Comparison of ENCODE assay signal across 14 cellular contexts in genomic region chr1:39182804-39183203, GRCh38. TPM values are rescaled to one million over a fixed set of nuclear protein-coding genes. Genes with fewer than 3 reads are reported as not detected.
DNase-seq lines count a peak whose midpoint lies in the region; ATAC-seq and TF ChIP-seq lines count a peak whose summit lies in the region.
"Had no signal": no experiment of that assay in that cellular context is flagged by ENCODE, and none has a peak within 500 bp of the region (broad histone marks: within the 10 kb centered on the region; RNA-seq: fewer than 3 reads in every experiment).

No MANE protein-coding gene starts in this region.

- H4K5ac ChIP-seq in mesendoderm (ENCODE audit: low read length): no peak overlapping the region

- ATAC-seq in CD4-positive, CD25-positive, alpha-beta regulatory T cell (ENCODE audit: low read depth in 2 of 2): no peak
- no peak for ATAC-seq in GM18511 (IDR thresholded peaks at IDR 0.05; ENCODE audit: unreplicated experiment)

- DNase-seq in CD4-positive, CD25-positive, alpha-beta regulatory T cell: no peak
- peak; percentile 49 for DNase-seq in NCI-H82 (lab: John Stamatoyannopoulos, UW)
- DNase-seq in breast epithelium (ENCODE audit: low spot score in 2 of 2): no peak
- DNase-seq in mesendoderm: no peak
- DNase-seq in AG08396 (ENCODE audit: low spot score): no peak
- no peak for DNase-seq in stimulated activated CD4-positive, alpha-beta T cell treated with anti-CD3 and anti-CD28 coated beads, Interleukin-15, amount 100 ng/mL, for 24 hours
- DNase-seq: DMS79, NCI-H1930, NCI-H526, T-helper 2 cell had no signal

- no peak overlapping the region for H4K8ac ChIP-seq in mesendoderm (ENCODE audit: low read depth, low read length)

- TF ChIP-seq CTCF in breast epithelium (IDR thresholded peaks at IDR 0.05) (no peak), nephron (IDR thresholded peaks at IDR 0.05; ENCODE audit: unreplicated experiment in 3 of 3) (no peak)

- no peak overlapping the region for H3K56ac ChIP-seq in mesendoderm (ENCODE audit: low read length)

- intact Hi-C loops in breast epithelium (cut with DNase I; ENCODE audit: low total_unique reads): no loop called here

- H3K4ac ChIP-seq in mesendoderm (ENCODE audit: low read depth, low read length): no peak overlapping the region

- no peak overlapping the region for H2AK5ac ChIP-seq in mesendoderm (ENCODE audit: low read length)

- WGBS in mesendoderm (ENCODE audit: extremely low coverage, insufficient coverage, low lambda C conversion rate): no CpG with 5 or more reads among the region's 2 CpGs

- H3K36me3 Mint-ChIP-seq in CD4-positive, CD25-positive, alpha-beta regulatory T cell: no peaks in the 10 kb centered on the region
- peaks cover 11% of the 10 kb centered on the region for H3K36me3 Mint-ChIP-seq in nephron (ENCODE audit: low read depth)

- peak overlapping the region; percentile 52 to 95 (median 91) for H3K27ac Mint-ChIP-seq in CD4-positive, CD25-positive, alpha-beta regulatory T cell
- H3K27ac Mint-ChIP-seq in nephron: peak overlapping the region; percentile 36 to 57 (median 56)
- H3K27ac Mint-ChIP-seq: dendritic cell treated with granulocyte-macrophage colony-stimulating factor and Interleukin-4, amounts not matched to agents 40 ng/mL and 50 ng/mL, for 4 days had no signal

- peaks cover 27% of the 10 kb centered on the region for H3K4me1 ChIP-seq in CD4-positive, CD25-positive, alpha-beta regulatory T cell (ENCODE audit: control insufficient read depth, insufficient read depth, low read length, poor library complexity, severe bottlenecking)
- H3K4me1 ChIP-seq in breast epithelium: peaks cover 0 to 24% of the 10 kb centered on the region in 2 donors
- peaks cover 6% of the 10 kb centered on the region for H3K4me1 ChIP-seq in mesendoderm (ENCODE audit: control insufficient read depth, low read depth, low read length)

- no peak overlapping the region for H2BK120ac ChIP-seq in mesendoderm (ENCODE audit: low read depth, low read length)

- no peaks in the 10 kb centered on the region for H3K27me3 ChIP-seq in CD4-positive, CD25-positive, alpha-beta regulatory T cell (ENCODE audit: control insufficient read depth, insufficient read depth, low read length)
- H3K27me3 ChIP-seq in breast epithelium (no peaks in the 10 kb centered on the region), mesendoderm (ENCODE audit: insufficient read depth, low read length, poor library complexity) (no peaks in the 10 kb centered on the region)

- no peaks in the 10 kb centered on the region for H3K27me3 Mint-ChIP-seq in CD4-positive, CD25-positive, alpha-beta regulatory T cell
- no peaks in the 10 kb centered on the region for H3K27me3 Mint-ChIP-seq in nephron (ENCODE audit: low read depth)
- H3K27me3 Mint-ChIP-seq: B cell; dendritic cell treated with granulocyte-macrophage colony-stimulating factor and Interleukin-4, amounts not matched to agents 40 ng/mL and 50 ng/mL, for 4 days had no signal

- no peak overlapping the region for H3K23ac ChIP-seq in mesendoderm (ENCODE audit: low read length)

- H3K18ac ChIP-seq in mesendoderm (ENCODE audit: low read length): no peak overlapping the region

- no peak overlapping the region for H2BK5ac ChIP-seq in mesendoderm (ENCODE audit: low read length)

- H3K4me1 Mint-ChIP-seq in CD4-positive, CD25-positive, alpha-beta regulatory T cell: peaks cover 11 to 42% (median 30%) of the 10 kb centered on the region in 4 donors
- peaks cover 61% of the 10 kb centered on the region for H3K4me1 Mint-ChIP-seq in nephron

- no peaks in the 10 kb centered on the region for H3K9me3 Mint-ChIP-seq in CD4-positive, CD25-positive, alpha-beta regulatory T cell
- H3K9me3 Mint-ChIP-seq in nephron: peaks cover 4% of the 10 kb centered on the region
- H3K9me3 Mint-ChIP-seq: dendritic cell treated with granulocyte-macrophage colony-stimulating factor and Interleukin-4, amounts not matched to agents 40 ng/mL and 50 ng/mL, for 4 days had no signal

- H3K27ac ChIP-seq in CD4-positive, CD25-positive, alpha-beta regulatory T cell (ENCODE audit: insufficient read depth, low read length, poor library complexity, severe bottlenecking): peak overlapping the region; percentile 86
- H3K27ac ChIP-seq in breast epithelium (peak overlapping the region; percentile 82 to 93), mesendoderm (ENCODE audit: low read depth, low read length) (no peak overlapping the region)

- no peak overlapping the region for H3K4me3 ChIP-seq in CD4-positive, CD25-positive, alpha-beta regulatory T cell (ENCODE audit: low read depth, low read length)
- H3K4me3 ChIP-seq in breast epithelium (no peak overlapping the region), mesendoderm (ENCODE audit: low read length) (no peak overlapping the region)

- TF ChIP-seq POLR2A in breast epithelium (IDR thresholded peaks at IDR 0.05): no peak

- H2BK15ac ChIP-seq in mesendoderm (replicated peaks; ENCODE audit: low read depth): no peak overlapping the region

- no peak overlapping the region for H3K4me2 ChIP-seq in mesendoderm (ENCODE audit: low read length)

- no peaks in the 10 kb centered on the region for H3K36me3 ChIP-seq in CD4-positive, CD25-positive, alpha-beta regulatory T cell (ENCODE audit: control insufficient read depth, insufficient read depth, low read length)
- H3K36me3 ChIP-seq in breast epithelium: no peaks in the 10 kb centered on the region
- H3K36me3 ChIP-seq in mesendoderm (ENCODE audit: control insufficient read depth, insufficient read depth, low read length): no peaks in the 10 kb centered on the region

- no peaks in the 10 kb centered on the region for H3K9me3 ChIP-seq in CD4-positive, CD25-positive, alpha-beta regulatory T cell (ENCODE audit: control insufficient read depth in 2 of 2, low read length in 2 of 2)
- H3K9me3 ChIP-seq in breast epithelium: no peaks in the 10 kb centered on the region

- peaks cover 18% of the 10 kb centered on the region for H3K79me2 ChIP-seq in mesendoderm (ENCODE audit: control insufficient read depth, insufficient read depth, low read length)

- no peak overlapping the region for H3K4me3 Mint-ChIP-seq in CD4-positive, CD25-positive, alpha-beta regulatory T cell
- H3K4me3 Mint-ChIP-seq in nephron: no peak overlapping the region
- H3K4me3 Mint-ChIP-seq: B cell; dendritic cell treated with granulocyte-macrophage colony-stimulating factor and Interleukin-4, amounts not matched to agents 40 ng/mL and 50 ng/mL, for 4 days had no signal

- no peak overlapping the region for H3K9ac ChIP-seq in mesendoderm (ENCODE audit: low read length)

- H3K79me1 ChIP-seq in mesendoderm (ENCODE audit: low read length): peaks cover 5% of the 10 kb centered on the region

RNA-seq across cellular contexts. Expression of gene MACF1, which starts 21.7 kb away (rescaled TPM):
- 431 TPM for total RNA-seq in CD4-positive, CD25-positive, alpha-beta regulatory T cell
- 10 to 100 TPM; 21.8 to 26.9 (median 24.7) TPM for polyA plus RNA-seq in CD4-positive, CD25-positive, alpha-beta regulatory T cell
- 100 to 1,000 TPM; 279 to 350 (median 325) TPM for total RNA-seq in breast epithelium
- polyA plus RNA-seq in mesendoderm (2013, experiment 1 of 2): 104 TPM
- polyA plus RNA-seq in mesendoderm (2013, experiment 2 of 2): 101 TPM
